ENCODE assay signal across 11 cellular contexts in the genomic region with DNA sequence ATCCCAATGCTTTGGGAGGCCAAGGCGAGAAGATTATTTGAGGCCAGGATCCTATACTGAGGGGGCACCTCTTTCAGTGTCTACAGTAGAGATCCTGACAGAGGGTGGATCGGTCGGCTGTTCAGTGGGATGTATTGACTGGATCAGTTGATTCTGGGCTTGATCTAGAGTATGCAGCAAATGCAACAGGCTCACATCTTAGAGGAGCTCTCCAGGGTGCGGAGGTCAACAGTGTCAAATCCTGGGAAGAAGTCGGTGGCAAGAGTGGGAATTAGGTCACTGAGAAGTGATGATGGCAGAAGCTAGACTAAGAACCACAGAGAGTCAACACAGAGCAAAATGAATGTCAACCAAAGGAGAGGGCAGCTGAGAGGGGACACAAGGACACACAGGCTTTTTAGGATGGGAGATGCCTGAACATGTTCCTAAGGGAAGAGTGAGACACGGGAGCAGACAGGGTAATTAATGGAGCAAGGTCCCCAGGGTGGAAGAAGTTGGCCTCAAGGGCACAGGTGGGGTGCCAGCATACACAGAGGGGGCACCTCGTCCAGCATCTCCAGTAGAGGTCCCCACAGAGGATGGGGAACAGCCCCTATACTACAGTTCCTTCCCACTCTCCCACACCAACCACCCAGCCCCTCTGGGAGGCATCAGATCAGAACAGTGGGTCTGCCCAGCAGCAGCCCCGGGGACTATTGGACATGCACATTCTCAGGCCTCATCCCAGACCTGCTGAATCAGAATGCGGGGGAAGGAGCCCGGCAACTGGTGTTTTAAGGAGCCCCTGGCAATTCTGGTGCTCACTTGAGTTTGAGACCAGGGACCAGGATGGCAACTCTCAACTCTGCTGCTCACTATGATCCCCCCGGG. TPM values are rescaled to one million over a fixed set of nuclear protein-coding genes. Genes with fewer than 3 reads are reported as not detected.
A peak's percentile ranks its signal among the peaks of the same experiment; 100 is the strongest.
DNase-seq lines count a peak whose midpoint lies in the region; ATAC-seq and TF ChIP-seq lines count a peak whose summit lies in the region.
"Had no signal": no experiment of that assay in that cellular context is flagged by ENCODE, and none has a peak within 500 bp of the region (broad histone marks: within the 10 kb centered on the region; RNA-seq: fewer than 3 reads in every experiment).

No MANE protein-coding gene starts in this region.

- H3K9me3 Mint-ChIP-seq in T-cell: no peaks in the 10 kb centered on the region

- H3K27me3 ChIP-seq in DND-41 (ENCODE audit: insufficient read depth, low read length, poor library complexity) (no peaks in the 10 kb centered on the region), skeletal muscle tissue (ENCODE audit: control insufficient read depth in 3 of 3, insufficient read depth in 3 of 3, low read length in 3 of 3) (no peaks in the 10 kb centered on the region)

- no peak overlapping the region for H3K9ac ChIP-seq in DND-41 (ENCODE audit: low read depth, low read length)
- H3K9ac ChIP-seq in skeletal muscle tissue (ENCODE audit: low read depth in 1 of 3, low read length in 3 of 3): no peak overlapping the region

- peaks cover 47% of the 10 kb centered on the region for H3K36me3 Mint-ChIP-seq in T-cell

- peaks cover 63 to 81% (median 74%) of the 10 kb centered on the region in 3 donors for H3K4me1 Mint-ChIP-seq in T-cell

- ATAC-seq in DND-41 (ENCODE audit: insufficient read depth, low read depth) (0 out of 3 replicates have a peak, but pooled peaks have one; percentile 27), T-cell (replicated peaks in 1 of 4) (no peak), GM19351 (IDR thresholded peaks at IDR 0.05; ENCODE audit: unreplicated experiment) (no peak), GM18502 (IDR thresholded peaks at IDR 0.05; ENCODE audit: poor library complexity, unreplicated experiment) (no peak), HG02981 (IDR thresholded peaks at IDR 0.05; ENCODE audit: unreplicated experiment) (no peak)

- H3K4me3 ChIP-seq in DND-41 (ENCODE audit: low read depth in 1 of 2, low read length in 2 of 2): no peak overlapping the region
- no peak overlapping the region for H3K4me3 ChIP-seq in skeletal muscle tissue (ENCODE audit: low read length in 3 of 3)

- peak overlapping the region; percentile 89 to 93 for H3K27ac Mint-ChIP-seq in T-cell

- CTCF ChIA-PET in T-cell (lab: Charles Lee): interaction anchor here (0.6 kb wide), 2 partner anchors 13 to 26 kb away, joined by 3 to 4 read pairs; no protein-coding TSS in a partner anchor

- no peak for DNase-seq in DND-41
- DNase-seq in T-cell: no peak
- DNase-seq in epithelial cell of prostate (ENCODE audit: low read depth, low spot score): no peak
- DNase-seq in dermis blood vessel endothelial cell: no peak
- DNase-seq: DMS53, NCI-H146, T1000 had no signal

- H4K20me1 ChIP-seq in DND-41 (ENCODE audit: insufficient read depth, low read length): no peaks in the 10 kb centered on the region; the same call in none of the 2 replicates

- no peaks in the 10 kb centered on the region for H3K27me3 Mint-ChIP-seq in T-cell

- H3K27ac ChIP-seq in DND-41 (ENCODE audit: low read length) (no peak overlapping the region), epithelial cell of prostate (peak overlapping the region; percentile 66), skeletal muscle tissue (ENCODE audit: low read depth, low read length) (peak overlapping the region; percentile 1)

- H3K79me2 ChIP-seq in DND-41 (ENCODE audit: insufficient read depth, low read length): no peaks in the 10 kb centered on the region

- no peak overlapping the region for H2AFZ ChIP-seq in DND-41 (ENCODE audit: low read depth, low read length)

- peak overlapping the region in 1 of 3 donors; percentile 1 for H3K4me3 Mint-ChIP-seq in T-cell

- H3K36me3 ChIP-seq in DND-41 (ENCODE audit: insufficient read depth, low read length) (peaks cover 44% of the 10 kb centered on the region), skeletal muscle tissue (ENCODE audit: control insufficient read depth in 3 of 3, insufficient read depth in 3 of 3, low read length in 3 of 3) (peaks cover 11 to 23% (median 21%) of the 10 kb centered on the region in 3 donors)

- peak; percentile 10 for TF ChIP-seq CTCF in DND-41 (IDR thresholded peaks at IDR 0.05; ENCODE audit: borderline replicate concordance, extremely low read depth, low read length, poor library complexity, severe bottlenecking)

- H3K9me3 ChIP-seq in DND-41 (ENCODE audit: insufficient read depth, low read length, severe bottlenecking) (no peaks in the 10 kb centered on the region), skeletal muscle tissue (ENCODE audit: control insufficient read depth in 3 of 3, low read length in 3 of 3) (no peaks in the 10 kb centered on the region)

- no peak overlapping the region for H3K4me2 ChIP-seq in DND-41 (ENCODE audit: insufficient read depth, low read length)

- POLR2A ChIA-PET in T-cell (lab: Charles Lee): interaction anchor here in 1 of 2 donors (1.0 kb wide), 1 partner anchor 27 kb away, joined by 3 read pairs; no protein-coding TSS in a partner anchor

- H3K4me1 ChIP-seq in DND-41 (ENCODE audit: insufficient read depth, low read length): no peaks in the 10 kb centered on the region
- H3K4me1 ChIP-seq in skeletal muscle tissue (ENCODE audit: control insufficient read depth in 3 of 3, insufficient read depth in 3 of 3, low read length in 3 of 3): peaks cover 41 to 68% (median 58%) of the 10 kb centered on the region in 3 donors

RNA-seq across cellular contexts. Expression of gene CYTH1, which starts 10.0 kb away (rescaled TPM):
- total RNA-seq in T-cell: 100 to 1,000 TPM; 357 to 509 (median 372) TPM
- total RNA-seq in skeletal muscle tissue: 17.7 TPM
- total RNA-seq in dermis blood vessel endothelial cell: 50.6 and 51.4 TPM in 2 replicates

RNA-seq across cellular contexts. Expression of gene USP36, which starts 48.5 kb away (rescaled TPM):
- total RNA-seq in T-cell (100 to 1,000 TPM; 132 to 487 (median 143) TPM), skeletal muscle tissue (25.6 TPM), dermis blood vessel endothelial cell (22.8 and 24.7 TPM in 2 replicates)
